In the genomic region with DNA sequence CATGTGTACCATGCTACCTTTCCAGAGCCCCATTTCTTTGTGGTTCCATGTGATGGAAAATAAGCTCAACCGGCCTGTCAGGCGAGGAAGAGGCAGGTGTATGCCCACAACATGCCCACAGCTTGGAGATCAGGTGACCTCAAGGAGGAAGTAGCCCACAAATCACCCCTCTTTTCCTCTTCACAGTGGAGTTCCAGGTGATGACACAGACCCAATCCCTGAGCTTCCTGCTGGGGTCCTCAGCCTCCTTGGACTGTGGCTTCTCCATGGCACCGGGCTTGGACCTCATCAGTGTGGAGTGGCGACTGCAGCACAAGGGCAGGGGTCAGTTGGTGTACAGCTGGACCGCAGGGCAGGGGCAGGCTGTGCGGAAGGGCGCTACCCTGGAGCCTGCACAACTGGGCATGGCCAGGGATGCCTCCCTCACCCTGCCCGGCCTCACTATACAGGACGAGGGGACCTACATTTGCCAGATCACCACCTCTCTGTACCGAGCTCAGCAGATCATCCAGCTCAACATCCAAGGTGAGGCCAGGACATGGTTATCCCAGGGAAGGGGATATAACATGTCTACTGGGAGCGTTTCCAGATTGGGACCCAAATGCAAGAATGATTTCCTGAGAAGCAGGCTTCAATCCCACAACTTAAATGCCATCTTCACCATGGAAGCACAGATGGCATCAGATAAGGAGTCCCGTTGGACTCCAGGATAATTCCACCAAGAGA, we compare ENCODE assay signal across 1 cellular context.
TF ChIP-seq lines count a peak whose summit lies in the region.

No MANE protein-coding gene starts in this region.

TF ChIP-seq in HepG2, 621 proteins besides CTCF, POLR2A, EP300 and RAD21:
- TF ChIP-seq, protein P1, sequence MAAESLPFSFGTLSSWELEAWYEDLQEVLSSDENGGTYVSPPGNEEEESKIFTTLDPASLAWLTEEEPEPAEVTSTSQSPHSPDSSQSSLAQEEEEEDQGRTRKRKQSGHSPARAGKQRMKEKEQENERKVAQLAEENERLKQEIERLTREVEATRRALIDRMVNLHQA (CRISPR knock-in tag; IDR thresholded peaks at IDR 0.05), result no peak
- TF ChIP-seq ZNF232 (CRISPR knock-in tag; IDR thresholded peaks at IDR 0.05; ENCODE audit: borderline replicate concordance), result no peak
- TF ChIP-seq AGO2 (optimal IDR thresholded peaks at IDR 0.05; ENCODE audit: low read depth, low read length), result peak; percentile 34
- TF ChIP-seq ZNF7 (CRISPR knock-in tag; IDR thresholded peaks at IDR 0.05), result no peak
